Comparison of ENCODE assay signal across 8 cellular contexts in the genomic region with DNA sequence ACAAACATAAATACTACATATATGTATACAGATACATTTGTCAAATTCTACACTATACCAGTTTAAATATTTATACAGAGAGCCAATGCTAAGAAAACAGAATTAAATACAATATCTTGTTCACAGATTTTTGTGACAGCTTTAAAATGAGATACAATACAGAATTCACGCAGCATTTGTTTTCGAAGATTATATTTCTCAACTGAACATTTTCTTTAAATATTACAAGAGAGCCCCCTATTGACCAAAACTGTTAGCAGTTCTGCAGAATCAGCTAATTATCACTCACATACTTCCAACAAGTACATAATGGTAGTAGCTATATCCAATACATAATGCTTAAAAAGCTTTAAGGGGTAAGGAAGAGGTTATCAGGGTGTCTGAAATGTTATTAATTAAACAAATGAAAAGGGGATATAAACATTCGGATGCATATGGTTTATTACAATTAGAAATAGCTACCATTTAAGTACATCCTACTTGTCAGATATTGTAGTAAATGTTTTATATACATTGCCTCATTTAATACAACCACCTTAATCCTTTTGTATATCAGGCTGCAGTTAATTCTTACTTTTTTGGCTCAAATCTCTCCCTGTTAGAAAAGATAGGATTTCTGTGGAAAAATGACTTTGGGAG. TPM values are rescaled to one million over a fixed set of nuclear protein-coding genes. Genes with fewer than 3 reads are reported as not detected.
DNase-seq lines count a peak whose midpoint lies in the region; ATAC-seq and TF ChIP-seq lines count a peak whose summit lies in the region.

No MANE protein-coding gene starts in this region.

- H2AFZ ChIP-seq in OCI-LY1 (ENCODE audit: low read length) = no peak overlapping the region

- no peaks in the 10 kb centered on the region for H4K20me1 ChIP-seq in OCI-LY1 (ENCODE audit: insufficient read depth, low read length)

- TF ChIP-seq POLR2A in erythroblast (IDR thresholded peaks at IDR 0.05; ENCODE audit: low read length) (no peak), testis (IDR thresholded peaks at IDR 0.05) (no peak)

- no peaks in the 10 kb centered on the region for H3K9me3 Mint-ChIP-seq in activated CD8-positive, alpha-beta memory T cell treated with anti-CD3 and anti-CD28 coated beads, Interleukin-2, amount 10 ng/mL, durations not matched to agents 7 days and 5 days (ENCODE audit: low read depth)

- H3F3A ChIP-seq in OCI-LY1 (ENCODE audit: insufficient read depth, low read length) = no peaks in the 10 kb centered on the region

- no peak overlapping the region for H3K9ac ChIP-seq in OCI-LY1 (ENCODE audit: low read length)

- POLR2A ChIA-PET in HEK293 (lab: Yijun Ruan, JAX) = interaction anchor here (1.1 kb wide), 1 partner anchor 31 kb away, joined by 3 read pairs; the partner anchor contains the start of gene ZDHHC21

- no peaks in the 10 kb centered on the region for H3K27me3 Mint-ChIP-seq in activated CD8-positive, alpha-beta memory T cell treated with anti-CD3 and anti-CD28 coated beads, Interleukin-2, amount 10 ng/mL, durations not matched to agents 7 days and 5 days

- H3K4me3 ChIP-seq in HEK293 (ENCODE audit: low read depth, low read length) (no peak overlapping the region), OCI-LY1 (ENCODE audit: low read depth, low read length, poor library complexity, severe bottlenecking) (no peak overlapping the region), testis (no peak overlapping the region)

- no peak overlapping the region for H3K4me2 ChIP-seq in OCI-LY1 (ENCODE audit: low read length)

- no peaks in the 10 kb centered on the region for H3K79me2 ChIP-seq in OCI-LY1 (ENCODE audit: insufficient read depth, low read length)

- TF ChIP-seq CTCF in C4-2B (conservative IDR thresholded peaks at IDR 0.05) (peak; percentile 86), HEK293 (tag by site-specific recombination; IDR thresholded peaks at IDR 0.05) (no peak), OCI-LY1 (IDR thresholded peaks at IDR 0.05; ENCODE audit: low read length) (peak; percentile 75), testis (IDR thresholded peaks at IDR 0.05) (peak in 2 of 3 experiments; percentile 5 to 48)

- H3K36me3 Mint-ChIP-seq in activated CD8-positive, alpha-beta memory T cell treated with anti-CD3 and anti-CD28 coated beads, Interleukin-2, amount 10 ng/mL, durations not matched to agents 7 days and 5 days = peaks cover 21% of the 10 kb centered on the region

- ATAC-seq in activated CD4-positive, CD25-positive, alpha-beta regulatory T cell treated with anti-CD3 and anti-CD28 coated beads, Interleukin-2, amount 50 U/mL, for 24 hours = no peak
- ATAC-seq in activated CD8-positive, alpha-beta memory T cell treated with anti-CD3 and anti-CD28 coated beads, Interleukin-2, amount 10 ng/mL, durations not matched to agents 7 days and 5 days = no peak
- no peak for ATAC-seq in GM21423 (IDR thresholded peaks at IDR 0.05; ENCODE audit: unreplicated experiment)

- H3K27ac Mint-ChIP-seq in activated CD8-positive, alpha-beta memory T cell treated with anti-CD3 and anti-CD28 coated beads, Interleukin-2, amount 10 ng/mL, durations not matched to agents 7 days and 5 days = no peak overlapping the region

- H3K4me1 ChIP-seq in HEK293 (ENCODE audit: control insufficient read depth, insufficient read depth, low read length) (no peaks in the 10 kb centered on the region), OCI-LY1 (ENCODE audit: insufficient read depth, low read length, severe bottlenecking) (no peaks in the 10 kb centered on the region), testis (no peaks in the 10 kb centered on the region)

- H3K27ac ChIP-seq in C4-2B (no peak overlapping the region), HEK293 (ENCODE audit: extremely low read depth, low read depth, low read length) (no peak overlapping the region), OCI-LY1 (ENCODE audit: low read depth, low read length, poor library complexity, severe bottlenecking) (no peak overlapping the region), testis (no peak overlapping the region)

- H3K36me3 ChIP-seq in HEK293 (ENCODE audit: control insufficient read depth in 2 of 2, insufficient read depth in 1 of 2, low read length in 2 of 2) (peaks cover 0 to 4% of the 10 kb centered on the region in 2 experiments; a peak in 2 of 3 replicates), OCI-LY1 (ENCODE audit: insufficient read depth, low read length) (peaks cover 21% of the 10 kb centered on the region), testis (ENCODE audit: low read depth, missing control alignments) (no peaks in the 10 kb centered on the region)

- H3K27me3 ChIP-seq in OCI-LY1 (ENCODE audit: insufficient read depth, low read length) (no peaks in the 10 kb centered on the region), testis (no peaks in the 10 kb centered on the region)

- no peak overlapping the region for H3K4me3 Mint-ChIP-seq in activated CD8-positive, alpha-beta memory T cell treated with anti-CD3 and anti-CD28 coated beads, Interleukin-2, amount 10 ng/mL, durations not matched to agents 7 days and 5 days

- WGBS in testis, 2 donors = 67 to 74% methylated on average over 3 of the region's 3 CpGs

- no peaks in the 10 kb centered on the region for H3K9me2 ChIP-seq in OCI-LY1 (ENCODE audit: low read depth, low read length)

- intact Hi-C loops in testis (cut with DNase I; ENCODE audit: low total_unique reads) = no loop called here

- CTCF ChIA-PET in HEK293 (lab: Yijun Ruan, JAX) = interaction anchor here (0.5 to 1.9 kb wide), 36 partner anchors 9 to 1627 kb away, joined by 3 to 15 read pairs (median 4); no protein-coding TSS in a partner anchor
- CTCF ChIA-PET in activated CD8-positive, alpha-beta memory T cell treated with anti-CD3 and anti-CD28 coated beads, Interleukin-2, amount 10 ng/mL, durations not matched to agents 7 days and 5 days (lab: Charles Lee) = interaction anchor here (0.7 to 1.6 kb wide), 11 partner anchors 9 to 1639 kb away, joined by 3 to 8 read pairs (median 4); no protein-coding TSS in a partner anchor

- H3K9me3 ChIP-seq in HEK293 (ENCODE audit: control insufficient read depth, insufficient read depth, low read depth, low read length) = no peaks in the 10 kb centered on the region
- no peaks in the 10 kb centered on the region for H3K9me3 ChIP-seq in OCI-LY1 (ENCODE audit: low read length)
- H3K9me3 ChIP-seq in testis = no peaks in the 10 kb centered on the region

- DNase-seq in erythroblast (lab: John Stamatoyannopoulos, UW) (peak; percentile 34 to 55), testis (no peak)
- no peak for DNase-seq in activated CD8-positive, alpha-beta memory T cell treated with anti-CD3 and anti-CD28 coated beads, Interleukin-2, amount 10 ng/mL, durations not matched to agents 7 days and 5 days

- H3K4me1 Mint-ChIP-seq in activated CD8-positive, alpha-beta memory T cell treated with anti-CD3 and anti-CD28 coated beads, Interleukin-2, amount 10 ng/mL, durations not matched to agents 7 days and 5 days = no peaks in the 10 kb centered on the region

TF ChIP-seq in HEK293, 187 proteins besides CTCF, POLR2A, EP300 and RAD21:
- peak; percentile 40 for TF ChIP-seq ZNF654 (tag by site-specific recombination; IDR thresholded peaks at IDR 0.05; ENCODE audit: low read depth)
- TF ChIP-seq, protein P1, sequence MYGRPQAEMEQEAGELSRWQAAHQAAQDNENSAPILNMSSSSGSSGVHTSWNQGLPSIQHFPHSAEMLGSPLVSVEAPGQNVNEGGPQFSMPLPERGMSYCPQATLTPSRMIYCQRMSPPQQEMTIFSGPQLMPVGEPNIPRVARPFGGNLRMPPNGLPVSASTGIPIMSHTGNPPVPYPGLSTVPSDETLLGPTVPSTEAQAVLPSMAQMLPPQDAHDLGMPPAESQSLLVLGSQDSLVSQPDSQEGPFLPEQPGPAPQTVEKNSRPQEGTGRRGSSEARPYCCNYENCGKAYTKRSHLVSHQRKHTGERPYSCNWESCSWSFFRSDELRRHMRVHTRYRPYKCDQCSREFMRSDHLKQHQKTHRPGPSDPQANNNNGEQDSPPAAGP (tag by site-specific recombination; IDR thresholded peaks at IDR 0.05) = no peak
- no peak for TF ChIP-seq ZNF561 (tag by site-specific recombination; IDR thresholded peaks at IDR 0.05; ENCODE audit: borderline replicate concordance)
- TF ChIP-seq, protein P2, sequence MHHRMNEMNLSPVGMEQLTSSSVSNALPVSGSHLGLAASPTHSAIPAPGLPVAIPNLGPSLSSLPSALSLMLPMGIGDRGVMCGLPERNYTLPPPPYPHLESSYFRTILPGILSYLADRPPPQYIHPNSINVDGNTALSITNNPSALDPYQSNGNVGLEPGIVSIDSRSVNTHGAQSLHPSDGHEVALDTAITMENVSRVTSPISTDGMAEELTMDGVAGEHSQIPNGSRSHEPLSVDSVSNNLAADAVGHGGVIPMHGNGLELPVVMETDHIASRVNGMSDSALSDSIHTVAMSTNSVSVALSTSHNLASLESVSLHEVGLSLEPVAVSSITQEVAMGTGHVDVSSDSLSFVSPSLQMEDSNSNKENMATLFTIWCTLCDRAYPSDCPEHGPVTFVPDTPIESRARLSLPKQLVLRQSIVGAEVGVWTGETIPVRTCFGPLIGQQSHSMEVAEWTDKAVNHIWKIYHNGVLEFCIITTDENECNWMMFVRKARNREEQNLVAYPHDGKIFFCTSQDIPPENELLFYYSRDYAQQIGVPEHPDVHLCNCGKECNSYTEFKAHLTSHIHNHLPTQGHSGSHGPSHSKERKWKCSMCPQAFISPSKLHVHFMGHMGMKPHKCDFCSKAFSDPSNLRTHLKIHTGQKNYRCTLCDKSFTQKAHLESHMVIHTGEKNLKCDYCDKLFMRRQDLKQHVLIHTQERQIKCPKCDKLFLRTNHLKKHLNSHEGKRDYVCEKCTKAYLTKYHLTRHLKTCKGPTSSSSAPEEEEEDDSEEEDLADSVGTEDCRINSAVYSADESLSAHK (tag by site-specific recombination; IDR thresholded peaks at IDR 0.05) = no peak
- TF ChIP-seq ZNF394 (tag by site-specific recombination; IDR thresholded peaks at IDR 0.05; ENCODE audit: borderline replicate concordance) = no peak
- peak; percentile 75; the same call in 1 of the 2 replicates for TF ChIP-seq ZNF664 (tag by site-specific recombination; IDR thresholded peaks at IDR 0.05)

RNA-seq across cellular contexts. Expression of gene ZDHHC21, which starts 31.7 kb away (rescaled TPM):
- total RNA-seq in testis = 10 to 100 TPM; 16.1 to 16.7 TPM
- 6.2 TPM for polyA plus RNA-seq in testis (ENCODE audit: insufficient read depth, low read depth, low replicate concordance)
- total RNA-seq in activated CD8-positive, alpha-beta memory T cell treated with anti-CD3 and anti-CD28 coated beads, Interleukin-2, amount 10 ng/mL, durations not matched to agents 7 days and 5 days = 10 to 100 TPM in 1 of 2 experiments, 1 to 10 TPM in 1; 9.8 to 10.2 TPM

Comparison
In these comparisons a context has a peak if more than half of its experiments do, and no peak if none do; other contexts are left out.
1. DNase-seq: peak in erythroblast (2 of 2); none in testis (single experiment) and activated CD8-positive, alpha-beta memory T cell treated with anti-CD3 and anti-CD28 coated beads, Interleukin-2, amount 10 ng/mL, durations not matched to agents 7 days and 5 days (single experiment).